8 cellular contexts compared by ENCODE assay signal in the genomic region with DNA sequence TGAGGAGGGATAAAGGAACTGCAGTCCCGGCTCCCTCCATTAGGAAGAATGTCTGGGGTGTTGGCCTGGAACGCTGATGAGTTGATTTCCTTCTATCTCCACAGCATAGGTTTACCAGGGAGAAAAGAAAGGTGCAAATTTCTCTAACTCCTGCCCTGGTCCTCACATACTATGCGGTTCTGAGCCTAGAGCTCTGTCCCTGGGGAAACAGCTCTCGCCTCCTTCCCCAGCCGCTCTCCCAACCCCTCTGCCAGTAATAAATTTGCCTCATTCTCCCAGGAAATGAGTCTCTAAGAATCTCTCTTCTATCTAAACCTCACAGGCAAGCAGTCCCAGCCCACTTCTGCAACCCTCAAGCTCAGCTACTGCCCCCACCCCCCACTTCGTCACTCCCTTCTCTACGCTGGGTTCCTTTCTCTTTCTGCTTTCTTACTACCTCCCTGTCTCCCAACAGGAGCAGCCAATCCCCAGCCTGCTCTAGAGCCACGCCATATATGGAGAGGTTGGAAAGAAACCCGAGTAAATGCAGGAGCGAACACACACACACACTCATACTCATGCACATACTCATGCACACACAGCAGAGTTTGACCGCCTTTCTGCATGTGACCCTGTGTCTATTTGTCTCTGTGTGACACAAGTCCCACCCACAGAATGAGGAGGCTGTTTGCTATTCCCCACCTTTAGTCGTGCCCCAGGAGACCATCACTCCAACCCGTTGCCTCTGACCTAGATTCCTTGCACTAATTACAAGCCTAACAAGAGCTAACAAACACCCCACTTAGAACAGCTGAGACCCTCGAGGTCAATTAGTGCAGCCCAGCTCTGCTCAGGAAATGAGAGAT. TPM values are rescaled to one million over a fixed set of nuclear protein-coding genes. Genes with fewer than 3 reads are reported as not detected.
DNase-seq lines count a peak whose midpoint lies in the region; ATAC-seq and TF ChIP-seq lines count a peak whose summit lies in the region.

No MANE protein-coding gene starts in this region.

- peak overlapping the region; percentile 53; the same call in 1 of the 2 replicates for H3K9ac ChIP-seq in BLaER1
- H3K9ac ChIP-seq in smooth muscle cell (ENCODE audit: low read depth), result peak overlapping the region; percentile 66

- H2AFZ ChIP-seq in smooth muscle cell (ENCODE audit: low read depth), result no peak overlapping the region

- H3K4me3 ChIP-seq in BLaER1, result peak overlapping the region; percentile 36
- peak overlapping the region; percentile 50 for H3K4me3 ChIP-seq in smooth muscle cell

- peaks cover 8% of the 10 kb centered on the region for H3F3A ChIP-seq in smooth muscle cell (ENCODE audit: low read depth)

- no peaks in the 10 kb centered on the region for H3K27me3 ChIP-seq in BLaER1
- no peaks in the 10 kb centered on the region for H3K27me3 ChIP-seq in smooth muscle cell (ENCODE audit: low read depth)

- DNase-seq in HT1080 (ENCODE audit: low read depth) (peak; percentile 99), RKO (ENCODE audit: low spot score) (peak; percentile 81), dedifferentiated amniotic fluid mesenchymal stem cell (ENCODE audit: extremely low spot score) (peak; percentile 97), kidney tubule cell (ENCODE audit: low spot score) (peak; percentile 99), smooth muscle cell (lab: John Stamatoyannopoulos, UW; ENCODE audit: unreplicated experiment) (peak; percentile 53), NCI-H524 treated with DMSO at 0.1 percent for 48 hours (lab: John Stamatoyannopoulos, UW) (no peak)

- TF ChIP-seq CTCF in smooth muscle cell (IDR thresholded peaks at IDR 0.05; ENCODE audit: borderline replicate concordance, insufficient read depth, poor library complexity, severe bottlenecking), result peak; percentile 23

- H4K20me1 ChIP-seq in BLaER1, result peaks cover 19% of the 10 kb centered on the region
- no peaks in the 10 kb centered on the region for H4K20me1 ChIP-seq in smooth muscle cell (ENCODE audit: low read depth)

- H3K36me3 ChIP-seq in BLaER1 (peaks cover 19% of the 10 kb centered on the region), smooth muscle cell (ENCODE audit: low read depth) (no peaks in the 10 kb centered on the region)

- H3K79me2 ChIP-seq in smooth muscle cell (ENCODE audit: low read depth), result no peaks in the 10 kb centered on the region

- peak overlapping the region; percentile 93 for H3K27ac ChIP-seq in BLaER1
- peak overlapping the region; percentile 94 for H3K27ac ChIP-seq in smooth muscle cell (ENCODE audit: low read depth)

- H3K4me2 ChIP-seq in BLaER1 (peak overlapping the region; percentile 91), smooth muscle cell (peak overlapping the region; percentile 87)

- WGBS in smooth muscle cell (ENCODE audit: low lambda C conversion rate), result 2% methylated on average over 14 of the region's 14 CpGs

- H3K4me1 ChIP-seq in BLaER1 (peaks cover 81% of the 10 kb centered on the region), smooth muscle cell (ENCODE audit: low read depth) (peaks cover 24% of the 10 kb centered on the region)

- H3K9me3 ChIP-seq in BLaER1, result no peaks in the 10 kb centered on the region
- H3K9me3 ChIP-seq in smooth muscle cell (replicated peaks; ENCODE audit: low read depth), result no peaks in the 10 kb centered on the region

- ATAC-seq in GM18873 (IDR thresholded peaks at IDR 0.05; ENCODE audit: low FRiP score, unreplicated experiment), result peak; percentile 33

RNA-seq across cellular contexts. Expression of gene PLEKHO1, which starts 13.4 kb away (rescaled TPM):
- 45.1 and 50.1 TPM in 2 replicates for total RNA-seq in HT1080 (2014; rRNA removed; shearing (Covaris generic))
- polyA plus RNA-seq in HT1080 (2015; cell fraction: cytosol; rRNA removed), result 23.4 and 26.7 TPM in 2 replicates
- 26.2 and 28.5 TPM in 2 replicates for polyA plus RNA-seq in HT1080 (2015; cell fraction: nucleus; rRNA removed)
- total RNA-seq in smooth muscle cell, result 44.1 and 48.5 TPM in 2 replicates
- polyA plus RNA-seq in smooth muscle cell, result 75.5 and 81.0 TPM in 2 replicates
